14 cellular contexts compared by ENCODE assay signal in the genomic region with DNA sequence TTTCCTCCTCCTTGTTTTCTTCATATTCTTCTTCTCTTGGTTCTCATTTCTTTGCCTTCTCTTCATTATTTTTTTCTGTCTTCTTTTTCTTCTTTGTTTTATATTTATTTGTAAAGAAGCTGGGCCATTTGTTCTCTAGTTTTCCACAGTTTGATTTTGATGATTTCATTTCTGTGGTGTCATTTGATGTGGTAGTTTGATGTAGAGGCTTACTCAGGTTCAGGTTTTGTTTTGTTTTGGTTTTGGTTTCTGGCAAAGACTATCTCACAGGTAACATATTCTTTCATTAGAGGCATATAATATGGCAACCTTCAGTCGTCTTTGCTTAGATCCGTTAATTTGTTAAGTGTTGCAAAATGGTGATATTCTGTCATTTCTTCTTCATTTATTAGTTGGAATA.
DNase-seq lines count a peak whose midpoint lies in the region; ATAC-seq lines count a peak whose summit lies in the region.
"Had no signal": no experiment of that assay in that cellular context is flagged by ENCODE, and none has a peak within 500 bp of the region (broad histone marks: within the 10 kb centered on the region; RNA-seq: fewer than 3 reads in every experiment).

No MANE protein-coding gene starts in this region.

- H3K36me3 Mint-ChIP-seq in activated T-cell treated with anti-CD3 and anti-CD28 coated beads, Interleukin-2, amount 50 U/mL, for 24 hours (ENCODE audit: low read depth) = peaks cover 48% of the 10 kb centered on the region
- peaks cover 5% of the 10 kb centered on the region for H3K36me3 Mint-ChIP-seq in T-helper 17 cell (ENCODE audit: low read depth)
- H3K36me3 Mint-ChIP-seq in central memory CD8-positive, alpha-beta T cell (ENCODE audit: insufficient read depth) = peaks cover 7% of the 10 kb centered on the region

- no peaks in the 10 kb centered on the region for H3K36me3 ChIP-seq in HAP-1 (replicated peaks)
- H3K36me3 ChIP-seq: lower lobe of right lung had no signal

- H3K9me3 Mint-ChIP-seq in activated T-cell treated with anti-CD3 and anti-CD28 coated beads, Interleukin-2, amount 50 U/mL, for 24 hours = peaks cover 37% of the 10 kb centered on the region
- peaks cover 12% of the 10 kb centered on the region for H3K9me3 Mint-ChIP-seq in central memory CD8-positive, alpha-beta T cell

- peaks cover 77% of the 10 kb centered on the region for H3K4me1 Mint-ChIP-seq in activated T-cell treated with anti-CD3 and anti-CD28 coated beads, Interleukin-2, amount 50 U/mL, for 24 hours (ENCODE audit: low read depth)
- peaks cover 18% of the 10 kb centered on the region for H3K4me1 Mint-ChIP-seq in T-helper 17 cell
- peaks cover 30% of the 10 kb centered on the region for H3K4me1 Mint-ChIP-seq in central memory CD8-positive, alpha-beta T cell
- H3K4me1 Mint-ChIP-seq: nephron progenitor cell had no signal

- peak; percentile 99 for ATAC-seq in T-helper 17 cell
- peak; percentile 89 for ATAC-seq in central memory CD8-positive, alpha-beta T cell (replicated peaks; ENCODE audit: extremely low read depth, poor library complexity, severe bottlenecking)
- ATAC-seq in stimulated activated naive CD8-positive, alpha-beta T cell treated with anti-CD3 and anti-CD28 coated beads, Interleukin-15, Interleukin-2, amounts not matched to agents 100 U/mL and 50 U/mL, for 24 hours = peak; percentile 79
- ATAC-seq in HG03354 (IDR thresholded peaks at IDR 0.05; ENCODE audit: poor library complexity, severe bottlenecking, unreplicated experiment) = no peak
- ATAC-seq in GM18873 (IDR thresholded peaks at IDR 0.05; ENCODE audit: low FRiP score, unreplicated experiment) = no peak
- ATAC-seq: stimulated activated naive B cell treated with anti-CD40 and anti-IgM and Interleukin-4, amounts not matched to agents 10 μg/mL and 1 μg/mL and 100 μg/mL, for 72 hours had no signal

- H3K9me3 ChIP-seq in T-helper 17 cell (ENCODE audit: control insufficient read depth, low read length, poor library complexity, severe bottlenecking) (no peaks in the 10 kb centered on the region), HAP-1 (no peaks in the 10 kb centered on the region)

- no peaks in the 10 kb centered on the region for H3K27me3 Mint-ChIP-seq in activated T-cell treated with anti-CD3 and anti-CD28 coated beads, Interleukin-2, amount 50 U/mL, for 24 hours
- no peaks in the 10 kb centered on the region for H3K27me3 Mint-ChIP-seq in T-helper 17 cell
- no peaks in the 10 kb centered on the region for H3K27me3 Mint-ChIP-seq in central memory CD8-positive, alpha-beta T cell
- H3K27me3 Mint-ChIP-seq: stimulated activated naive B cell treated with anti-CD40 and anti-IgM and Interleukin-4, amounts not matched to agents 10 μg/mL and 1 μg/mL and 100 μg/mL, for 72 hours had no signal

- in situ Hi-C loops in HAP-1 (cut with MboI; ENCODE audit: low sequenced_read_pairs) = no loop called here

- H3K4me1 ChIP-seq in HAP-1 = no peaks in the 10 kb centered on the region

- peak overlapping the region; percentile 85 for H3K27ac Mint-ChIP-seq in activated T-cell treated with anti-CD3 and anti-CD28 coated beads, Interleukin-2, amount 50 U/mL, for 24 hours
- H3K27ac Mint-ChIP-seq in T-helper 17 cell = peak overlapping the region; percentile 92
- H3K27ac Mint-ChIP-seq in central memory CD8-positive, alpha-beta T cell (ENCODE audit: low read depth) = peak overlapping the region; percentile 78
- H3K27ac Mint-ChIP-seq: nephron progenitor cell; stimulated activated naive B cell treated with anti-CD40 and anti-IgM and Interleukin-4, amounts not matched to agents 10 μg/mL and 1 μg/mL and 100 μg/mL, for 72 hours had no signal

- DNase-seq in activated T-cell treated with anti-CD3 and anti-CD28 coated beads, Interleukin-2, amount 50 U/mL, for 24 hours = no peak
- DNase-seq in activated T-cell treated with anti-CD3 and anti-CD28 coated beads for 4 hours (no peak), T-helper 17 cell (no peak), HAP-1 (ENCODE audit: low spot score in 2 of 2) (no peak)
- no peak for DNase-seq in central memory CD8-positive, alpha-beta T cell (ENCODE audit: low spot score in 2 of 2)
- DNase-seq in stimulated activated naive CD8-positive, alpha-beta T cell treated with anti-CD3 and anti-CD28 coated beads, Interleukin-15, Interleukin-2, amounts not matched to agents 100 U/mL and 50 U/mL, for 24 hours = no peak
- DNase-seq: amniotic stem cell; lower lobe of right lung; NCI-H748 treated with DMSO at 0.1 percent for 48 hours; nephron progenitor cell; spleen; stimulated activated naive B cell treated with anti-CD40 and anti-IgM and Interleukin-4, amounts not matched to agents 10 μg/mL and 1 μg/mL and 100 μg/mL, for 72 hours had no signal

- no peak overlapping the region for H3K4me3 ChIP-seq in HAP-1
- H3K4me3 ChIP-seq: lower lobe of right lung, spleen had no signal

- peak overlapping the region; percentile 32 for H3K4me3 Mint-ChIP-seq in activated T-cell treated with anti-CD3 and anti-CD28 coated beads, Interleukin-2, amount 50 U/mL, for 24 hours
- peak overlapping the region; percentile 67 for H3K4me3 Mint-ChIP-seq in T-helper 17 cell
- no peak overlapping the region for H3K4me3 Mint-ChIP-seq in central memory CD8-positive, alpha-beta T cell
- H3K4me3 Mint-ChIP-seq: nephron progenitor cell; stimulated activated naive B cell treated with anti-CD40 and anti-IgM and Interleukin-4, amounts not matched to agents 10 μg/mL and 1 μg/mL and 100 μg/mL, for 72 hours had no signal

- no peaks in the 10 kb centered on the region for H3K27me3 ChIP-seq in HAP-1 (ENCODE audit: low read depth)
- H3K27me3 ChIP-seq: spleen had no signal

Comparison
In these comparisons a context has a peak if more than half of its experiments do, and no peak if none do; other contexts are left out.
1. ATAC-seq: peak in T-helper 17 cell (single experiment), central memory CD8-positive, alpha-beta T cell (single experiment) and stimulated activated naive CD8-positive, alpha-beta T cell treated with anti-CD3 and anti-CD28 coated beads, Interleukin-15, Interleukin-2, amounts not matched to agents 100 U/mL and 50 U/mL, for 24 hours (single experiment); none in HG03354 (single experiment) and GM18873 (single experiment).
2. Peak in every context shown above with its lines, with median percentiles within 50 percentile points of each other: H3K27ac Mint-ChIP-seq.